Comparison of ENCODE assay signal across 8 cellular contexts in the genomic region with DNA sequence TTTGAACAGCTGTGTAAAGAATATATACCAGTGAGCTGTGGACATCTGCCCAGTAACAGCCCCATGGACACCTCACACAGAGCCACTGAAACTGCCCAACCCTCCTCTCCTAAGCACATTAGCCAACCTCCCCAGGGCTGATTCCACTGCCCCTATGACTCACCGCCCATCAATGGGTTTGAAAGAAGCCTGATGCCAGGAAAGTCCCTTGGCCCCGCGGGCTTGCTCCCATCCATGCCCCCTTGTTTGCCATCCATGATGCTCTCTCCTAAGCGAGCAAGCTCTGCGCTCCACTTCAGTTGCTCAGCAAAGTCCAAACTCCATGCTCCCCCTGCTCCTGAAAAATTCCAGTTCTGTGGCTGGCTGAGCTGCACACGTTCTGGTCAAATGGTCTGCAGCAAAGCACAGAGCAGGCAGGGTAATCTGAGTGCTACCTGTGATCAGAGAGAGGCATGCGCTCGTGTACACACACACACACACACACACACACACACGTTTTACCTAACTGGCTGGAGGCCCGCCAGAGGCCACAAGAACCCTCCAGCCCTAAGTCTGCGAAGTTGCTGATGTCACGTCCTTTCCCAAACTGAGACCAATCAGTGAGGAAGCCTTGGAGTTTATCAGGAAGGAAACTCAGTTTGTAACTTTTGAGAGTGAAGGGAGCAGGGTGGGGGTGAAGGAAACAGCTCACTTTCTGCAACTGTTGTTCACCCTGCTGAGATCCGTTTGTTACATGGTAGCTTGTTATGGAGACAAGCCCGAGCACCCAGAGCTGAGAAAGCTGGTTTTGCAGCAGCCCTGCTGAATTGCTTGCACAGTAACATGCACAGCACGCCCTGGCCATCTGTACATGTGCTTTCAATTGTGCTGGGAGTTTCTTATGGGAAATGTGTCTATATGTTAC. TPM values are rescaled to one million over a fixed set of nuclear protein-coding genes. Genes with fewer than 3 reads are reported as not detected.
DNase-seq lines count a peak whose midpoint lies in the region; ATAC-seq and TF ChIP-seq lines count a peak whose summit lies in the region.

A gene with protein sequence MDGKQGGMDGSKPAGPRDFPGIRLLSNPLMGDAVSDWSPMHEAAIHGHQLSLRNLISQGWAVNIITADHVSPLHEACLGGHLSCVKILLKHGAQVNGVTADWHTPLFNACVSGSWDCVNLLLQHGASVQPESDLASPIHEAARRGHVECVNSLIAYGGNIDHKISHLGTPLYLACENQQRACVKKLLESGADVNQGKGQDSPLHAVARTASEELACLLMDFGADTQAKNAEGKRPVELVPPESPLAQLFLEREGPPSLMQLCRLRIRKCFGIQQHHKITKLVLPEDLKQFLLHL (minus strand): TSS at position 466 of the 904 bp plus-strand sequence. CDS start 209 bp downstream, at position 257.

- no peaks in the 10 kb centered on the region for H3K27me3 Mint-ChIP-seq in CD4-positive, alpha-beta memory T cell

- H3K4me1 Mint-ChIP-seq in CD4-positive, alpha-beta memory T cell: peaks cover 0 to 10% (median 3%) of the 10 kb centered on the region in 4 donors

- CTCF ChIA-PET in CD4-positive, alpha-beta memory T cell (lab: Charles Lee; ENCODE audit: partially characterized antibody): no interaction called here

- no peaks in the 10 kb centered on the region for H3K36me3 ChIP-seq in CD4-positive, alpha-beta memory T cell (ENCODE audit: insufficient read depth, low read length)
- no peaks in the 10 kb centered on the region for H3K36me3 ChIP-seq in suprapubic skin

- WGBS in suprapubic skin: 39% methylated on average over 15 of the region's 15 CpGs

- no peak for TF ChIP-seq CTCF in suprapubic skin (IDR thresholded peaks at IDR 0.05)

- TF ChIP-seq POLR2A in suprapubic skin (IDR thresholded peaks at IDR 0.05): no peak

- H3K27ac ChIP-seq in CD4-positive, alpha-beta memory T cell (ENCODE audit: low read depth, low read length): no peak within 1 kb of the TSS
- no peak within 1 kb of the TSS for H3K27ac ChIP-seq in suprapubic skin

- no peaks in the 10 kb centered on the region for H3K36me3 Mint-ChIP-seq in CD4-positive, alpha-beta memory T cell

- TF ChIP-seq EP300 in suprapubic skin (IDR thresholded peaks at IDR 0.05): no peak

- no peak within 1 kb of the TSS for H3K4me3 ChIP-seq in CD4-positive, alpha-beta memory T cell (ENCODE audit: low read length in 2 of 2)
- peak within 1 kb of the TSS; percentile 16 for H3K4me3 ChIP-seq in suprapubic skin

- peak within 1 kb of the TSS; percentile 18 to 87 (median 66) for H3K27ac Mint-ChIP-seq in CD4-positive, alpha-beta memory T cell

- peak in 4 of 5 donors; percentile 16 to 29 (median 22) for DNase-seq in CD4-positive, alpha-beta memory T cell
- DNase-seq in NCI-H69 (lab: John Stamatoyannopoulos, UW): peak; percentile 89
- peak; percentile 25 for DNase-seq in amniotic epithelial cell (ENCODE audit: low read depth)
- DNase-seq in inferior parietal cortex (ENCODE audit: extremely low spot score): peak; percentile 2
- DNase-seq in suprapubic skin (ENCODE audit: low spot score in 2 of 2): peak; percentile 64 to 67
- DNase-seq in NOMO-1 treated with dmso at 0.1 percent for 144 hours (lab: John Stamatoyannopoulos, UW; ENCODE audit: unreplicated experiment): no peak
- DNase-seq in SKM-1 treated with dmso at 0.1 percent for 144 hours (lab: John Stamatoyannopoulos, UW; ENCODE audit: unreplicated experiment): no peak

- intact Hi-C loops in CD4-positive, alpha-beta memory T cell (cut with micrococcal nuclease): no loop called here

- H3K9me3 Mint-ChIP-seq in CD4-positive, alpha-beta memory T cell: peaks cover 0 to 4% (median 0%) of the 10 kb centered on the region in 8 donors

- POLR2A ChIA-PET in CD4-positive, alpha-beta memory T cell (lab: Charles Lee; ENCODE audit: partially characterized antibody): no interaction called here

- no peaks in the 10 kb centered on the region for H3K4me1 ChIP-seq in CD4-positive, alpha-beta memory T cell (ENCODE audit: insufficient read depth, low read length)
- peaks cover 6% of the 10 kb centered on the region for H3K4me1 ChIP-seq in suprapubic skin

- ATAC-seq in GM19025 (IDR thresholded peaks at IDR 0.05; ENCODE audit: low read depth, unreplicated experiment): peak; percentile 60

- H3K9me3 ChIP-seq in CD4-positive, alpha-beta memory T cell (ENCODE audit: control insufficient read depth in 1 of 2, low read length in 2 of 2): no peaks in the 10 kb centered on the region
- no peaks in the 10 kb centered on the region for H3K9me3 ChIP-seq in suprapubic skin

- no peaks in the 10 kb centered on the region for H3K27me3 ChIP-seq in CD4-positive, alpha-beta memory T cell (ENCODE audit: insufficient read depth, low read length)
- H3K27me3 ChIP-seq in suprapubic skin: no peaks in the 10 kb centered on the region

- peak within 1 kb of the TSS; percentile 25 to 75 (median 69) for H3K4me3 Mint-ChIP-seq in CD4-positive, alpha-beta memory T cell

RNA-seq across cellular contexts. Expression of the gene that starts here (rescaled TPM):
- total RNA-seq in CD4-positive, alpha-beta memory T cell: not detected
- under 1 TPM in 1 of 2 donors, not detected in 1; 0.73 TPM for polyA plus RNA-seq in CD4-positive, alpha-beta memory T cell
- 1 to 10 TPM in 3 of 4 donors, under 1 TPM in 1; 0.49 to 3.6 (median 1.3) TPM for total RNA-seq in suprapubic skin

Comparison
In these comparisons a context has a peak if more than half of its experiments do, and no peak if none do; other contexts are left out.
1. Peak in DNase-seq in CD4-positive, alpha-beta memory T cell; RNA of the gene not detected or under 1 TPM.
2. DNase-seq: peak in NCI-H69 (single experiment), amniotic epithelial cell (single experiment), inferior parietal cortex (single experiment) and suprapubic skin (2 of 2); none in NOMO-1 treated with dmso at 0.1 percent for 144 hours (single experiment) and SKM-1 treated with dmso at 0.1 percent for 144 hours (single experiment).